8 cellular contexts compared by ENCODE assay signal in genomic region chr17:75182569-75183436, GRCh38. TPM values are rescaled to one million over a fixed set of nuclear protein-coding genes. Genes with fewer than 3 reads are reported as not detected.
A peak's percentile ranks its signal among the peaks of the same experiment; 100 is the strongest.
DNase-seq lines count a peak whose midpoint lies in the region; ATAC-seq and TF ChIP-seq lines count a peak whose summit lies in the region.

TSS of gene SUMO2 (minus strand) at chr17:75182959. CDS start at chr17:75182834, 125 bp downstream.

- BruUV-seq in PC-9 (replicated peaks; lab: Mats Ljungman, UMichigan) = no TSS peak

- intact Hi-C loops in PC-9 (cut with micrococcal nuclease; ENCODE audit: unreplicated experiment) = no loop called here

- POLR2A ChIA-PET in PC-9 (lab: Charles Lee; ENCODE audit: unreplicated experiment) = interaction anchor here (0.6 kb wide), 1 partner anchor 16 kb away, joined by 4 read pairs; no protein-coding TSS in a partner anchor

- H3K4me3 ChIP-seq in PC-9 (peak within 1 kb of the TSS; percentile 84), muscle layer of duodenum (ENCODE audit: low read depth in 1 of 2, low read length in 2 of 2) (peak within 1 kb of the TSS; percentile 69 to 98)

- ATAC-seq in GM21717 (IDR thresholded peaks at IDR 0.05; ENCODE audit: unreplicated experiment) (peak; percentile 62), esophagus mucosa (peak; percentile 98)
- ATAC-seq in activated T-cell treated with anti-CD3 and anti-CD28 coated beads, Interleukin-2, amount 50 U/mL, for 4 hours = peak; percentile 86 to 87

- H3K27ac ChIP-seq in PC-9 (peak within 1 kb of the TSS; percentile 87), muscle layer of duodenum (ENCODE audit: low read length) (peak within 1 kb of the TSS; percentile 96)

- H3F3A ChIP-seq in PC-9 (ENCODE audit: insufficient read depth, low read depth) = peaks cover 38% of the 10 kb centered on the region

- H3K9me2 ChIP-seq in PC-9 (ENCODE audit: insufficient read depth) = no peaks in the 10 kb centered on the region

- peak; percentile 74 for DNase-seq in DMS53 treated with DMSO at 0.1 percent for 48 hours (lab: John Stamatoyannopoulos, UW; ENCODE audit: unreplicated experiment)
- peak; percentile 98 for DNase-seq in KBM-7
- peak; percentile 73 to 92 for DNase-seq in PC-9
- DNase-seq in activated T-cell treated with anti-CD3 and anti-CD28 coated beads, Interleukin-2, amount 50 U/mL, for 4 hours = peak; percentile 96
- peak; percentile 87 for DNase-seq in stimulated activated CD8-positive, alpha-beta memory T cell treated with anti-CD3 and anti-CD28 coated beads, Interleukin-7, amount 100 ng/mL, for 24 hours (ENCODE audit: low read depth)

- peaks cover 10% of the 10 kb centered on the region for H3K36me3 Mint-ChIP-seq in activated T-cell treated with anti-CD3 and anti-CD28 coated beads, Interleukin-2, amount 50 U/mL, for 4 hours (ENCODE audit: insufficient read depth)

- H2AFZ ChIP-seq in PC-9 = peak within 1 kb of the TSS; percentile 90

- CTCF ChIA-PET in PC-9 (lab: Charles Lee) = no interaction called here

- peak within 1 kb of the TSS; percentile 92 for H3K4me3 Mint-ChIP-seq in activated T-cell treated with anti-CD3 and anti-CD28 coated beads, Interleukin-2, amount 50 U/mL, for 4 hours

- no peak for TF ChIP-seq CTCF in PC-9 (conservative IDR thresholded peaks at IDR 0.05)

- H3K27me3 ChIP-seq in PC-9 (ENCODE audit: insufficient read depth, low read depth) (no peaks in the 10 kb centered on the region), muscle layer of duodenum (ENCODE audit: low read depth, low read length) (no peaks in the 10 kb centered on the region)

- no peaks in the 10 kb centered on the region for H3K9me3 ChIP-seq in PC-9 (ENCODE audit: insufficient read depth, low read depth)
- no peaks in the 10 kb centered on the region for H3K9me3 ChIP-seq in muscle layer of duodenum (ENCODE audit: control insufficient read depth in 1 of 2, low read length in 2 of 2)

- H3K4me1 Mint-ChIP-seq in activated T-cell treated with anti-CD3 and anti-CD28 coated beads, Interleukin-2, amount 50 U/mL, for 4 hours (ENCODE audit: low read depth) = peaks cover 39% of the 10 kb centered on the region

- H3K4me2 ChIP-seq in PC-9 = peak within 1 kb of the TSS; percentile 87

- peaks cover 48% of the 10 kb centered on the region for H3K79me2 ChIP-seq in PC-9 (ENCODE audit: low read depth)

- no peaks in the 10 kb centered on the region for H3K9me3 Mint-ChIP-seq in activated T-cell treated with anti-CD3 and anti-CD28 coated beads, Interleukin-2, amount 50 U/mL, for 4 hours

- no peaks in the 10 kb centered on the region for H3K27me3 Mint-ChIP-seq in activated T-cell treated with anti-CD3 and anti-CD28 coated beads, Interleukin-2, amount 50 U/mL, for 4 hours (ENCODE audit: low read depth)

- peaks cover 31% of the 10 kb centered on the region for H4K20me1 ChIP-seq in PC-9 (ENCODE audit: insufficient read depth)

- in situ Hi-C loops in KBM-7 (cut with MboI; ENCODE audit: low pct_unique_long_range_greater_than_20kb, low sequenced_read_pairs) = no loop called here

- peaks cover 11% of the 10 kb centered on the region for H3K36me3 ChIP-seq in PC-9 (ENCODE audit: low read depth)
- peaks cover 0 to 8% of the 10 kb centered on the region in 2 donors for H3K36me3 ChIP-seq in muscle layer of duodenum (ENCODE audit: control insufficient read depth in 1 of 2, insufficient read depth in 2 of 2, low read length in 2 of 2)

- peaks cover 16% of the 10 kb centered on the region for H3K4me1 ChIP-seq in PC-9 (replicated peaks; ENCODE audit: insufficient read depth)
- H3K4me1 ChIP-seq in muscle layer of duodenum (ENCODE audit: control insufficient read depth in 1 of 2, insufficient read depth in 2 of 2, low read length in 2 of 2) = peaks cover 0 to 24% of the 10 kb centered on the region in 2 donors

RNA-seq across cellular contexts. Expression of gene SUMO2, which starts in this region (rescaled TPM):
- 425 and 486 TPM in 2 replicates for total RNA-seq in PC-9 (2021)
- 100 to 1,000 TPM; 594 to 609 (median 599) TPM for total RNA-seq in activated T-cell treated with anti-CD3 and anti-CD28 coated beads, Interleukin-2, amount 50 U/mL, for 4 hours
- 317 TPM for total RNA-seq in esophagus mucosa

Comparison
In these comparisons a context has a peak if more than half of its experiments do, and no peak if none do; other contexts are left out.
1. Peak in every context shown above with its lines: DNase-seq, ATAC-seq, H3K4me3 ChIP-seq and H3K27ac ChIP-seq.